ENCODE assay signal across 8 cellular contexts in genomic region chr11:44538375-44539054, GRCh38. TPM values are rescaled to one million over a fixed set of nuclear protein-coding genes. Genes with fewer than 3 reads are reported as not detected.
DNase-seq lines count a peak whose midpoint lies in the region; ATAC-seq and TF ChIP-seq lines count a peak whose summit lies in the region.

No MANE protein-coding gene starts in this region.

- no peak overlapping the region for H3K27ac ChIP-seq in heart left ventricle

- H3K4me1 ChIP-seq in heart left ventricle, result peaks cover 0 to 9% (median 0%) of the 10 kb centered on the region in 12 donors

- no peaks in the 10 kb centered on the region for H3K36me3 Mint-ChIP-seq in activated naive CD8-positive, alpha-beta T cell treated with anti-CD3 and anti-CD28 coated beads for 36 hours

- H3K9me3 Mint-ChIP-seq in activated naive CD8-positive, alpha-beta T cell treated with anti-CD3 and anti-CD28 coated beads for 36 hours, result no peaks in the 10 kb centered on the region

- intact Hi-C loops in heart left ventricle (cut with DNase I), result loop anchor here (1.0 to 10.0 kb wide), 13 partner anchors 252 to 446 kb away; partner anchors contain the start of gene EXT2 (in 6 of the 10)

- H3K4me3 Mint-ChIP-seq in activated naive CD8-positive, alpha-beta T cell treated with anti-CD3 and anti-CD28 coated beads for 36 hours, result no peak overlapping the region

- no peaks in the 10 kb centered on the region for H3K9me3 ChIP-seq in heart left ventricle

- ATAC-seq in heart left ventricle (peak; percentile 92 to 94 (median 92)), GM18520 (IDR thresholded peaks at IDR 0.05; ENCODE audit: unreplicated experiment) (no peak)

- H3K4me1 Mint-ChIP-seq in activated naive CD8-positive, alpha-beta T cell treated with anti-CD3 and anti-CD28 coated beads for 36 hours, result no peaks in the 10 kb centered on the region

- H3K36me3 ChIP-seq in H7 (replicated peaks; ENCODE audit: control insufficient read depth, insufficient read depth, low read length) (no peaks in the 10 kb centered on the region), heart left ventricle (no peaks in the 10 kb centered on the region)

- H3K27me3 ChIP-seq in H7 (ENCODE audit: control insufficient read depth, insufficient read depth, low read length) (no peaks in the 10 kb centered on the region; the same call in 1 of the 2 replicates), heart left ventricle (no peaks in the 10 kb centered on the region)

- DNase-seq in DMS79 (lab: John Stamatoyannopoulos, UW) (peak; percentile 42), H7 (peak; percentile 90), NCI-H1092 treated with DMSO at 0.1 percent for 48 hours (lab: John Stamatoyannopoulos, UW) (peak; percentile 73), SKM-1 treated with dmso at 0.1 percent for 144 hours (lab: John Stamatoyannopoulos, UW; ENCODE audit: unreplicated experiment) (peak; percentile 77), heart left ventricle (peak; percentile 76 to 83 (median 80)), putamen (ENCODE audit: low spot score) (peak; percentile 51)
- DNase-seq in activated naive CD8-positive, alpha-beta T cell treated with anti-CD3 and anti-CD28 coated beads for 36 hours, result peak; percentile 65

- H3K4me3 ChIP-seq in H7 (ENCODE audit: insufficient read depth, low read depth, low read length) (no peak overlapping the region), heart left ventricle (peak overlapping the region in 3 of 12 donors; percentile 5 to 26 (median 11))

- no peak for TF ChIP-seq POLR2A in heart left ventricle (IDR thresholded peaks at IDR 0.05)

- WGBS in heart left ventricle, 4 donors, result 28 to 33% (median 29%) methylated on average over 20 to 21 of the region's 21 CpGs

- H3K27ac Mint-ChIP-seq in activated naive CD8-positive, alpha-beta T cell treated with anti-CD3 and anti-CD28 coated beads for 36 hours, result no peak overlapping the region

- TF ChIP-seq CTCF in heart left ventricle (IDR thresholded peaks at IDR 0.05), result peak; percentile 90 to 99 (median 96)

- H3K27me3 Mint-ChIP-seq in activated naive CD8-positive, alpha-beta T cell treated with anti-CD3 and anti-CD28 coated beads for 36 hours, result no peaks in the 10 kb centered on the region

RNA-seq across cellular contexts. Expression of gene CD82, which starts 26.9 kb away (rescaled TPM):
- total RNA-seq in H7 (2014; rRNA removed; shearing (Covaris generic)), result 1.3 and 2.5 TPM in 2 replicates
- 100 to 1,000 TPM; 339 to 343 TPM for total RNA-seq in activated naive CD8-positive, alpha-beta T cell treated with anti-CD3 and anti-CD28 coated beads for 36 hours
- 10 to 100 TPM; 20.1 to 76.2 (median 37.3) TPM for total RNA-seq in heart left ventricle
- polyA plus RNA-seq in heart left ventricle, result 10 to 100 TPM; 25.2 to 48.6 TPM
